16 cellular contexts compared by ENCODE assay signal in the genomic region with DNA sequence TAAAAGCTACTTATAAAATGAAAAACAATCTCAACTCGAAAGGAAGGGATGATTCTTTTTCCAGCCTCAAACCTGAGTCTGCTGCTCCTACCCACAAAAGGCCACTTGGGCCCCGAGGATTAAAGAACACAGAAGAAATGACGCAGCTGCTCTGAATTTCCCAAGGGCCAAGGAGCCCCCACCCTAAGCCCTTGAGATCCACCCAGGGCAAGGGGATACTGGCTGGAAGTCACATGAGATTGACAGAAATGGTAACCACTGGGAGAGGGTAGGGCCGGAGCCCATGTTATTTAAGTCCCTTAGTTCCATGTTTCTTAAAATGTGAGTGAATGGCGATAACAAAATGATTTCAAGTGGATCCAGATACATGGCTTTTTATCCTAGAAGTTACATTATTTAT. TPM values are rescaled to one million over a fixed set of nuclear protein-coding genes. Genes with fewer than 3 reads are reported as not detected.
DNase-seq lines count a peak whose midpoint lies in the region; ATAC-seq and TF ChIP-seq lines count a peak whose summit lies in the region.
"Had no signal": no experiment of that assay in that cellular context is flagged by ENCODE, and none has a peak within 500 bp of the region (broad histone marks: within the 10 kb centered on the region; RNA-seq: fewer than 3 reads in every experiment).

No MANE protein-coding gene starts in this region.

- no peaks in the 10 kb centered on the region for H3K9me2 ChIP-seq in OCI-LY7 (ENCODE audit: insufficient read depth, low read length)
- no peaks in the 10 kb centered on the region for H3K9me2 ChIP-seq in hepatocyte (replicated peaks; ENCODE audit: insufficient read depth)

- H3K9me3 Mint-ChIP-seq in effector memory CD8-positive, alpha-beta T cell = no peaks in the 10 kb centered on the region

- DNase-seq in D341Med (ENCODE audit: low spot score) = peak; percentile 64
- no peak for DNase-seq in OCI-LY7 (ENCODE audit: low spot score)
- DNase-seq in hepatocyte (ENCODE audit: low spot score) = no peak
- no peak for DNase-seq in gastrocnemius medialis
- DNase-seq in hypothalamus (lab: John Stamatoyannopoulos, UW) = no peak
- no peak for DNase-seq in upper lobe of right lung
- DNase-seq in EL = no peak
- no peak for DNase-seq in effector memory CD8-positive, alpha-beta T cell
- DNase-seq: DMS153, NCI-H1417, NCI-H2029, NCI-H2171 treated with DMSO at 0.1 percent for 48 hours, NCI-H510A treated with DMSO at 0.1 percent for 48 hours, OCI-M1 had no signal

- H3K4me1 ChIP-seq in OCI-LY7 (ENCODE audit: insufficient read depth, low read length, poor library complexity, severe bottlenecking) = peaks cover 16% of the 10 kb centered on the region
- peaks cover 13% of the 10 kb centered on the region for H3K4me1 ChIP-seq in hepatocyte (ENCODE audit: insufficient read depth)
- peaks cover 29 to 33% of the 10 kb centered on the region in 2 donors for H3K4me1 ChIP-seq in gastrocnemius medialis
- peaks cover 12% of the 10 kb centered on the region for H3K4me1 ChIP-seq in upper lobe of right lung

- no peaks in the 10 kb centered on the region for H3K36me3 ChIP-seq in OCI-LY7 (ENCODE audit: insufficient read depth, low read length)
- no peaks in the 10 kb centered on the region for H3K36me3 ChIP-seq in hepatocyte (replicated peaks; ENCODE audit: insufficient read depth, low read depth)
- H3K36me3 ChIP-seq in gastrocnemius medialis = no peaks in the 10 kb centered on the region
- H3K36me3 ChIP-seq in upper lobe of right lung = no peaks in the 10 kb centered on the region

- peaks cover 0 to 6% of the 10 kb centered on the region in 2 donors for H3K4me1 Mint-ChIP-seq in effector memory CD8-positive, alpha-beta T cell (ENCODE audit: low read depth in 2 of 2)

- H3K27me3 ChIP-seq in hepatocyte = no peaks in the 10 kb centered on the region
- no peaks in the 10 kb centered on the region for H3K27me3 ChIP-seq in gastrocnemius medialis
- peaks cover 5% of the 10 kb centered on the region for H3K27me3 ChIP-seq in upper lobe of right lung

- H3K79me2 ChIP-seq in OCI-LY7 (ENCODE audit: insufficient read depth, low read depth, low read length) = no peaks in the 10 kb centered on the region
- no peaks in the 10 kb centered on the region for H3K79me2 ChIP-seq in hepatocyte

- no peak for TF ChIP-seq POLR2A in gastrocnemius medialis (IDR thresholded peaks at IDR 0.05)

- in situ Hi-C loops in gastrocnemius medialis (cut with MboI; ENCODE audit: low sequenced_read_pairs in 4 of 4) = no loop called here

- no peak overlapping the region for H3K4me3 Mint-ChIP-seq in effector memory CD8-positive, alpha-beta T cell

- H4K20me1 ChIP-seq in OCI-LY7 (ENCODE audit: insufficient read depth, low read length) = no peaks in the 10 kb centered on the region
- no peaks in the 10 kb centered on the region for H4K20me1 ChIP-seq in hepatocyte (ENCODE audit: insufficient read depth, poor library complexity, severe bottlenecking)

- BruUV-seq in OCI-LY7 (replicated peaks; lab: Mats Ljungman, UMichigan) = no TSS peak

- intact Hi-C loops in OCI-LY7 (cut with micrococcal nuclease; ENCODE audit: unreplicated experiment) = no loop called here
- intact Hi-C loops in gastrocnemius medialis (cut with DNase I; ENCODE audit: low total_unique reads) = no loop called here
- intact Hi-C loops in upper lobe of right lung (cut with DNase I) = no loop called here

- H3K27me3 Mint-ChIP-seq in effector memory CD8-positive, alpha-beta T cell = peaks cover 38 to 61% of the 10 kb centered on the region in 2 donors

- H3K4me2 ChIP-seq in OCI-LY7 (ENCODE audit: low read length) (no peak overlapping the region), hepatocyte (peak overlapping the region; percentile 35)

- CTCF ChIA-PET in OCI-LY7 (lab: Charles Lee; ENCODE audit: unreplicated experiment) = no interaction called here

- H2AFZ ChIP-seq in OCI-LY7 (ENCODE audit: low read length) (peak overlapping the region; percentile 62), hepatocyte (no peak overlapping the region)

- no peak overlapping the region for H3K27ac Mint-ChIP-seq in effector memory CD8-positive, alpha-beta T cell

- no peak overlapping the region for H3K27ac ChIP-seq in OCI-LY7 (ENCODE audit: low read depth, low read length, poor library complexity, severe bottlenecking)
- H3K27ac ChIP-seq in hepatocyte = peak overlapping the region; percentile 60
- peak overlapping the region; percentile 69 to 80 (median 76) for H3K27ac ChIP-seq in gastrocnemius medialis
- no peak overlapping the region for H3K27ac ChIP-seq in upper lobe of right lung
- H3K27ac ChIP-seq: C4-2B had no signal

- TF ChIP-seq CTCF in OCI-LY7 (conservative IDR thresholded peaks at IDR 0.05; ENCODE audit: low read length) (no peak), hepatocyte (IDR thresholded peaks at IDR 0.05; ENCODE audit: poor library complexity) (no peak), gastrocnemius medialis (IDR thresholded peaks at IDR 0.05 in 4 of 5, conservative IDR thresholded peaks at IDR 0.05 in 1 of 5) (no peak), upper lobe of right lung (IDR thresholded peaks at IDR 0.05) (no peak)

- H3K4me3 ChIP-seq in OCI-LY7 (ENCODE audit: low read depth, low read length, poor library complexity, severe bottlenecking) = no peak overlapping the region
- no peak overlapping the region for H3K4me3 ChIP-seq in hepatocyte
- no peak overlapping the region for H3K4me3 ChIP-seq in gastrocnemius medialis
- H3K4me3 ChIP-seq in upper lobe of right lung = no peak overlapping the region

- H3K9me3 ChIP-seq in OCI-LY7 (ENCODE audit: low read length) = no peaks in the 10 kb centered on the region
- no peaks in the 10 kb centered on the region for H3K9me3 ChIP-seq in hepatocyte (ENCODE audit: low read depth)
- no peaks in the 10 kb centered on the region for H3K9me3 ChIP-seq in gastrocnemius medialis
- no peaks in the 10 kb centered on the region for H3K9me3 ChIP-seq in upper lobe of right lung

- ATAC-seq in gastrocnemius medialis (no peak), upper lobe of right lung (no peak)
- no peak for ATAC-seq in effector memory CD8-positive, alpha-beta T cell (replicated peaks)

- WGBS in hepatocyte (ENCODE audit: low lambda C conversion rate, missing lambda C conversion rate) = 49% methylated on average over 5 of the region's 5 CpGs

- POLR2A ChIA-PET in OCI-LY7 (lab: Charles Lee) = interaction anchor here (0.8 to 1.2 kb wide), 2 partner anchors 12 to 24 kb away, joined by 3 to 5 read pairs; no protein-coding TSS in a partner anchor

- no peaks in the 10 kb centered on the region for H3K36me3 Mint-ChIP-seq in effector memory CD8-positive, alpha-beta T cell (ENCODE audit: insufficient read depth)

RNA-seq across cellular contexts. Expression of a gene that starts 17.0 kb away (rescaled TPM):
- total RNA-seq in OCI-LY7 (2014; rRNA removed; shearing (Covaris generic)) = not detected in 2 replicates
- 0.19 and 0.20 TPM in 2 replicates for total RNA-seq in OCI-LY7 (2022)
- total RNA-seq in hepatocyte = 9.7 and 12.9 TPM in 2 replicates
- polyA plus RNA-seq in hepatocyte = 11.8 and 14.9 TPM in 2 replicates
- total RNA-seq in gastrocnemius medialis = 1 to 10 TPM; 2.3 to 7.4 (median 2.8) TPM
- 0.38 TPM for total RNA-seq in upper lobe of right lung

RNA-seq across cellular contexts. Expression of a gene that starts 28.0 kb away (rescaled TPM):
- not detected in 2 replicates for total RNA-seq in OCI-LY7 (2014; rRNA removed; shearing (Covaris generic))
- total RNA-seq in OCI-LY7 (2022) (not detected in 2 replicates), hepatocyte (8.1 and 15.1 TPM in 2 replicates), gastrocnemius medialis (not detected), upper lobe of right lung (not detected)
- 14.8 and 33.0 TPM in 2 replicates for polyA plus RNA-seq in hepatocyte
- total RNA-seq: LHCN-M2 had no signal

Comparison
In these comparisons a context has a peak if more than half of its experiments do, and no peak if none do; other contexts are left out.
1. H3K27ac ChIP-seq: peak in hepatocyte (single experiment) and gastrocnemius medialis (4 of 4); none in OCI-LY7 (single experiment) and upper lobe of right lung (single experiment).